In the genomic region with DNA sequence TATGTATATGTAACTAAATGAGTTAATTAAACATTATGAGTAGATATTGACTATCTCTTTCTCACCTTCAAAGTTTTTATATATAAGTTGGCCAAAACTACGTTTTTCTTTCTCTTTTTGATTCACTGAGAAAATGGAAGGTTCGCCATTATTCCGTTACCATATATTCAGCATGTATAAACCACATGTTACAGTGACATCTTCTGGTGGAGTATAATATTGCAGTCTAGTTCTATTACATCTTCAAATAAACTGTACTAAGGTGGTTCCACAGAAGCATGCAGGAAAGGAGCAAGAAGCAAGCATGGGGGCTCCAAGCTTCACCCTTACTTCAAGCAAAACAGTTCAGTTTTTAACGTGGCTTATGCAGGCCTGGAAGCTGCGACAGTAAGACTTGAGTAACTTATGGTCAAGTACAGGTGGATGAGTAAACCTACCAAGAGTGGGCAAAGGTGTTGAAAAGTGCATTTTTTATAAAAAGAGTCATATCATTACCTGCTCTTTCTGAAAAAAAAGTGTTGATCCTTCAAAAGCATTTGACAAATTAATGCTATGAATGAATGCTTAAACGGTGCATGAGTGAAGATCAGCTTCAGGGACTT, we compare ENCODE assay signal across 8 cellular contexts.
DNase-seq lines count a peak whose midpoint lies in the region; ATAC-seq, FAIRE-seq and TF ChIP-seq lines count a peak whose summit lies in the region.

No MANE protein-coding gene starts in this region.

- TF ChIP-seq EP300 in ovary (IDR thresholded peaks at IDR 0.05): no peak

- H3K4me3 ChIP-seq in OCI-LY3 (ENCODE audit: low read length): no peak overlapping the region
- H3K4me3 ChIP-seq in colonic mucosa: no peak overlapping the region
- H3K4me3 ChIP-seq in lung: no peak overlapping the region
- no peak overlapping the region for H3K4me3 ChIP-seq in ovary

- H3K4me1 ChIP-seq in OCI-LY3 (ENCODE audit: low read length) (peaks cover 14% of the 10 kb centered on the region; the same call in 1 of the 2 replicates), colonic mucosa (no peaks in the 10 kb centered on the region), lung (ENCODE audit: control insufficient read depth in 2 of 2, insufficient read depth in 2 of 2, low read length in 2 of 2) (no peaks in the 10 kb centered on the region), ovary (ENCODE audit: insufficient read depth) (no peaks in the 10 kb centered on the region)

- H3K27me3 ChIP-seq in OCI-LY3 (ENCODE audit: low read depth, low read length) (no peaks in the 10 kb centered on the region), colonic mucosa (no peaks in the 10 kb centered on the region), lung (ENCODE audit: control insufficient read depth, insufficient read depth) (no peaks in the 10 kb centered on the region), ovary (no peaks in the 10 kb centered on the region)

- DNase-seq in DMS 273 treated with DMSO at 0.1 percent for 48 hours (lab: John Stamatoyannopoulos, UW) (peak; percentile 41), HTR-8/SVneo (ENCODE audit: insufficient read length, low spot score) (peak; percentile 52), colonic mucosa (no peak), lung (ENCODE audit: low spot score) (no peak), C1 segment of cervical spinal cord (lab: John Stamatoyannopoulos, UW) (no peak), ovary (no peak)

- no peak overlapping the region for H2AFZ ChIP-seq in OCI-LY3 (ENCODE audit: low read depth, low read length)

- H3K9me3 ChIP-seq in OCI-LY3 (ENCODE audit: insufficient read depth, low read length): peaks cover 3% of the 10 kb centered on the region; the same call in 1 of the 2 replicates
- H3K9me3 ChIP-seq in colonic mucosa: no peaks in the 10 kb centered on the region
- H3K9me3 ChIP-seq in lung (ENCODE audit: control insufficient read depth in 2 of 2, insufficient read depth in 1 of 2, low read length in 1 of 2): no peaks in the 10 kb centered on the region
- no peaks in the 10 kb centered on the region for H3K9me3 ChIP-seq in ovary

- H3K4me2 ChIP-seq in OCI-LY3 (ENCODE audit: low read length): no peak overlapping the region; the same call in 1 of the 2 replicates

- no peaks in the 10 kb centered on the region for H3K36me3 ChIP-seq in OCI-LY3 (replicated peaks; ENCODE audit: low read depth, low read length)
- no peaks in the 10 kb centered on the region for H3K36me3 ChIP-seq in colonic mucosa
- no peaks in the 10 kb centered on the region for H3K36me3 ChIP-seq in lung (ENCODE audit: control insufficient read depth in 2 of 2, insufficient read depth in 2 of 2, low read length in 2 of 2)
- H3K36me3 ChIP-seq in ovary: no peaks in the 10 kb centered on the region

- WGBS in lung, 2 donors: 18 to 20% methylated on average over 6 of the region's 6 CpGs
- 19 to 23% (median 21%) methylated on average over 6 of the region's 6 CpGs for WGBS in ovary, 3 donors

- intact Hi-C loops in colonic mucosa (cut with DNase I): no loop called here
- intact Hi-C loops in ovary (cut with DNase I): no loop called here

- H4K20me1 ChIP-seq in OCI-LY3 (ENCODE audit: insufficient read depth, low read length): no peaks in the 10 kb centered on the region

- TF ChIP-seq CTCF in OCI-LY3 (IDR thresholded peaks at IDR 0.05; ENCODE audit: low read depth, low read length) (peak; percentile 80), colonic mucosa (IDR thresholded peaks at IDR 0.05) (peak; percentile 67), lung (IDR thresholded peaks at IDR 0.05; ENCODE audit: control extremely low read depth, extremely low read depth) (peak; percentile 51), ovary (IDR thresholded peaks at IDR 0.05) (no peak)

- no peaks in the 10 kb centered on the region for H3K79me2 ChIP-seq in OCI-LY3 (ENCODE audit: low read length)

- H3K9ac ChIP-seq in OCI-LY3 (ENCODE audit: low read length) (no peak overlapping the region), colonic mucosa (ENCODE audit: low read depth in 2 of 2, low read length in 2 of 2) (no peak overlapping the region)

- TF ChIP-seq POLR2A in ovary (IDR thresholded peaks at IDR 0.05): no peak

- peak; percentile 54 for FAIRE-seq in HTR-8/SVneo (lab: Jason Lieb, UNC)

- ATAC-seq in GM19351 (IDR thresholded peaks at IDR 0.05; ENCODE audit: unreplicated experiment): peak; percentile 75
- peak; percentile 82 for ATAC-seq in lung (ENCODE audit: insufficient read depth, low FRiP score)

- H3K27ac ChIP-seq in OCI-LY3 (ENCODE audit: low read length) (no peak overlapping the region), colonic mucosa (no peak overlapping the region), lung (ENCODE audit: low read depth in 1 of 2, low read length in 1 of 2) (no peak overlapping the region), ovary (no peak overlapping the region)

Comparison
In these comparisons a context has a peak if more than half of its experiments do, and no peak if none do; other contexts are left out.
1. DNase-seq: peak in DMS 273 treated with DMSO at 0.1 percent for 48 hours (single experiment) and HTR-8/SVneo (single experiment); none in colonic mucosa (single experiment), lung (single experiment), C1 segment of cervical spinal cord (0 of 14) and ovary (0 of 5).
2. CTCF ChIP-seq: peak in OCI-LY3 (single experiment), colonic mucosa (single experiment) and lung (single experiment); none in ovary (0 of 3).